2 cellular contexts compared by ENCODE assay signal in the genomic region with DNA sequence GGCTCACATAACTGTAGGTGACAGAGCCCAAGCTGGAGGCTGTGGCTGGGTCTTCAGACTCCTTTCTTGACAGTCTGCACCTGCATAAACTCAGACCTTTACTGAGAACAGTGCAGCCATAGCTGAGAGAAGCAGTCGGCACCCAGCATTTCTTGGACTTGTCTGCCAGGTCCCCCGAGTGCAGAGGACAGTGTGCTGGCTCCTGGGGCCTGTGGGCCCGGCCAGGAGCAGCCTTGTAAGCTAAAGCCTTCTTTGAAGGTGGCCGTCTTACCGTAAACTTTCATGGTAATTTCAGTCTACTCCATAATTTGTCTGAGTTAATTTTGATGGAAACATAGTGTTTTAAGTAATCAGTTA.
TF ChIP-seq lines count a peak whose summit lies in the region.

No MANE protein-coding gene starts in this region.

TF ChIP-seq in A549, 52 proteins besides CTCF, POLR2A, EP300 and RAD21 (continued from another document):
- TF ChIP-seq, protein P1, sequence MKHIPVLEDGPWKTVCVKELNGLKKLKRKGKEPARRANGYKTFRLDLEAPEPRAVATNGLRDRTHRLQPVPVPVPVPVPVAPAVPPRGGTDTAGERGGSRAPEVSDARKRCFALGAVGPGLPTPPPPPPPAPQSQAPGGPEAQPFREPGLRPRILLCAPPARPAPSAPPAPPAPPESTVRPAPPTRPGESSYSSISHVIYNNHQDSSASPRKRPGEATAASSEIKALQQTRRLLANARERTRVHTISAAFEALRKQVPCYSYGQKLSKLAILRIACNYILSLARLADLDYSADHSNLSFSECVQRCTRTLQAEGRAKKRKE (CRISPR knock-in tag; IDR thresholded peaks at IDR 0.05; ENCODE audit: low read depth): no peak
- TF ChIP-seq EHF (CRISPR knock-in tag; IDR thresholded peaks at IDR 0.05): no peak
- no peak for TF ChIP-seq CHD2 (IDR thresholded peaks at IDR 0.05; ENCODE audit: low read length, partially characterized antibody)
- TF ChIP-seq BHLHE40 (IDR thresholded peaks at IDR 0.05; ENCODE audit: low read depth, low read length): no peak
- TF ChIP-seq, protein P2, sequence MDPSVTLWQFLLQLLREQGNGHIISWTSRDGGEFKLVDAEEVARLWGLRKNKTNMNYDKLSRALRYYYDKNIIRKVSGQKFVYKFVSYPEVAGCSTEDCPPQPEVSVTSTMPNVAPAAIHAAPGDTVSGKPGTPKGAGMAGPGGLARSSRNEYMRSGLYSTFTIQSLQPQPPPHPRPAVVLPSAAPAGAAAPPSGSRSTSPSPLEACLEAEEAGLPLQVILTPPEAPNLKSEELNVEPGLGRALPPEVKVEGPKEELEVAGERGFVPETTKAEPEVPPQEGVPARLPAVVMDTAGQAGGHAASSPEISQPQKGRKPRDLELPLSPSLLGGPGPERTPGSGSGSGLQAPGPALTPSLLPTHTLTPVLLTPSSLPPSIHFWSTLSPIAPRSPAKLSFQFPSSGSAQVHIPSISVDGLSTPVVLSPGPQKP (IDR thresholded peaks at IDR 0.05; ENCODE audit: low read depth, low read length): no peak
- no peak for TF ChIP-seq HDAC2 (IDR thresholded peaks at IDR 0.05)
- no peak for TF ChIP-seq POLR2AphosphoS2 (conservative IDR thresholded peaks at IDR 0.05; ENCODE audit: low read length)
TF ChIP-seq in A549: peak in this region for 0.

TF ChIP-seq in GM23338, 12 proteins besides CTCF, POLR2A, EP300 and RAD21 (continued from another document):
- TF ChIP-seq, protein P3, sequence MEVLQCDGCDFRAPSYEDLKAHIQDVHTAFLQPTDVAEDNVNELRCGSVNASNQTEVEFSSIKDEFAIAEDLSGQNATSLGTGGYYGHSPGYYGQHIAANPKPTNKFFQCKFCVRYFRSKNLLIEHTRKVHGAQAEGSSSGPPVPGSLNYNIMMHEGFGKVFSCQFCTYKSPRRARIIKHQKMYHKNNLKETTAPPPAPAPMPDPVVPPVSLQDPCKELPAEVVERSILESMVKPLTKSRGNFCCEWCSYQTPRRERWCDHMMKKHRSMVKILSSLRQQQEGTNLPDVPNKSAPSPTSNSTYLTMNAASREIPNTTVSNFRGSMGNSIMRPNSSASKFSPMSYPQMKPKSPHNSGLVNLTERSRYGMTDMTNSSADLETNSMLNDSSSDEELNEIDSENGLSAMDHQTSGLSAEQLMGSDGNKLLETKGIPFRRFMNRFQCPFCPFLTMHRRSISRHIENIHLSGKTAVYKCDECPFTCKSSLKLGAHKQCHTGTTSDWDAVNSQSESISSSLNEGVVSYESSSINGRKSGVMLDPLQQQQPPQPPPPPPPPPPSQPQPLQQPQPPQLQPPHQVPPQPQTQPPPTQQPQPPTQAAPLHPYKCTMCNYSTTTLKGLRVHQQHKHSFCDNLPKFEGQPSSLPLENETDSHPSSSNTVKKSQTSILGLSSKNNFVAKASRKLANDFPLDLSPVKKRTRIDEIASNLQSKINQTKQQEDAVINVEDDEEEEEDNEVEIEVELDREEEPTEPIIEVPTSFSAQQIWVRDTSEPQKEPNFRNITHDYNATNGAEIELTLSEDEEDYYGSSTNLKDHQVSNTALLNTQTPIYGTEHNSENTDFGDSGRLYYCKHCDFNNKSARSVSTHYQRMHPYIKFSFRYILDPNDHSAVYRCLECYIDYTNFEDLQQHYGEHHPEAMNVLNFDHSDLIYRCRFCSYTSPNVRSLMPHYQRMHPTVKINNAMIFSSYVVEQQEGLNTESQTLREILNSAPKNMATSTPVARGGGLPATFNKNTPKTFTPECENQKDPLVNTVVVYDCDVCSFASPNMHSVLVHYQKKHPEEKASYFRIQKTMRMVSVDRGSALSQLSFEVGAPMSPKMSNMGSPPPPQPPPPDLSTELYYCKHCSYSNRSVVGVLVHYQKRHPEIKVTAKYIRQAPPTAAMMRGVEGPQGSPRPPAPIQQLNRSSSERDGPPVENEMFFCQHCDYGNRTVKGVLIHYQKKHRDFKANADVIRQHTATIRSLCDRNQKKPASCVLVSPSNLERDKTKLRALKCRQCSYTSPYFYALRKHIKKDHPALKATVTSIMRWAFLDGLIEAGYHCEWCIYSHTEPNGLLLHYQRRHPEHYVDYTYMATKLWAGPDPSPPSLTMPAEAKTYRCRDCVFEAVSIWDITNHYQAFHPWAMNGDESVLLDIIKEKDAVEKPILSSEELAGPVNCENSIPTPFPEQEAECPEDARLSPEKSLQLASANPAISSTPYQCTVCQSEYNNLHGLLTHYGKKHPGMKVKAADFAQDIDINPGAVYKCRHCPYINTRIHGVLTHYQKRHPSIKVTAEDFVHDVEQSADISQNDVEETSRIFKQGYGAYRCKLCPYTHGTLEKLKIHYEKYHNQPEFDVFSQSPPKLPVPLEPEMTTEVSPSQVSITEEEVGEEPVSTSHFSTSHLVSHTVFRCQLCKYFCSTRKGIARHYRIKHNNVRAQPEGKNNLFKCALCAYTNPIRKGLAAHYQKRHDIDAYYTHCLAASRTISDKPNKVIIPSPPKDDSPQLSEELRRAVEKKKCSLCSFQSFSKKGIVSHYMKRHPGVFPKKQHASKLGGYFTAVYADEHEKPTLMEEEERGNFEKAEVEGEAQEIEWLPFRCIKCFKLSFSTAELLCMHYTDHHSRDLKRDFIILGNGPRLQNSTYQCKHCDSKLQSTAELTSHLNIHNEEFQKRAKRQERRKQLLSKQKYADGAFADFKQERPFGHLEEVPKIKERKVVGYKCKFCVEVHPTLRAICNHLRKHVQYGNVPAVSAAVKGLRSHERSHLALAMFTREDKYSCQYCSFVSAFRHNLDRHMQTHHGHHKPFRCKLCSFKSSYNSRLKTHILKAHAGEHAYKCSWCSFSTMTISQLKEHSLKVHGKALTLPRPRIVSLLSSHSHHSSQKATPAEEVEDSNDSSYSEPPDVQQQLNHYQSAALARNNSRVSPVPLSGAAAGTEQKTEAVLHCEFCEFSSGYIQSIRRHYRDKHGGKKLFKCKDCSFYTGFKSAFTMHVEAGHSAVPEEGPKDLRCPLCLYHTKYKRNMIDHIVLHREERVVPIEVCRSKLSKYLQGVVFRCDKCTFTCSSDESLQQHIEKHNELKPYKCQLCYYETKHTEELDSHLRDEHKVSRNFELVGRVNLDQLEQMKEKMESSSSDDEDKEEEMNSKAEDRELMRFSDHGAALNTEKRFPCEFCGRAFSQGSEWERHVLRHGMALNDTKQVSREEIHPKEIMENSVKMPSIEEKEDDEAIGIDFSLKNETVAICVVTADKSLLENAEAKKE (CRISPR knock-in tag; IDR thresholded peaks at IDR 0.05): no peak
- TF ChIP-seq JUNB (IDR thresholded peaks at IDR 0.05; ENCODE audit: unreplicated experiment) (no peak), ZNF331 (CRISPR knock-in tag; IDR thresholded peaks at IDR 0.05; ENCODE audit: low read depth) (no peak), STAT1 (IDR thresholded peaks at IDR 0.05; ENCODE audit: unreplicated experiment) (no peak), POLR2AphosphoS5 (IDR thresholded peaks at IDR 0.05; ENCODE audit: low read depth) (no peak), CREB1 (CRISPR knock-in tag; IDR thresholded peaks at IDR 0.05; ENCODE audit: low read depth) (no peak), NANOG (IDR thresholded peaks at IDR 0.05; ENCODE audit: borderline replicate concordance) (no peak), EZH2phosphoT487 (IDR thresholded peaks at IDR 0.05; ENCODE audit: unreplicated experiment) (no peak), ZNF114 (CRISPR knock-in tag; IDR thresholded peaks at IDR 0.05) (no peak)
- TF ChIP-seq, protein P4, sequence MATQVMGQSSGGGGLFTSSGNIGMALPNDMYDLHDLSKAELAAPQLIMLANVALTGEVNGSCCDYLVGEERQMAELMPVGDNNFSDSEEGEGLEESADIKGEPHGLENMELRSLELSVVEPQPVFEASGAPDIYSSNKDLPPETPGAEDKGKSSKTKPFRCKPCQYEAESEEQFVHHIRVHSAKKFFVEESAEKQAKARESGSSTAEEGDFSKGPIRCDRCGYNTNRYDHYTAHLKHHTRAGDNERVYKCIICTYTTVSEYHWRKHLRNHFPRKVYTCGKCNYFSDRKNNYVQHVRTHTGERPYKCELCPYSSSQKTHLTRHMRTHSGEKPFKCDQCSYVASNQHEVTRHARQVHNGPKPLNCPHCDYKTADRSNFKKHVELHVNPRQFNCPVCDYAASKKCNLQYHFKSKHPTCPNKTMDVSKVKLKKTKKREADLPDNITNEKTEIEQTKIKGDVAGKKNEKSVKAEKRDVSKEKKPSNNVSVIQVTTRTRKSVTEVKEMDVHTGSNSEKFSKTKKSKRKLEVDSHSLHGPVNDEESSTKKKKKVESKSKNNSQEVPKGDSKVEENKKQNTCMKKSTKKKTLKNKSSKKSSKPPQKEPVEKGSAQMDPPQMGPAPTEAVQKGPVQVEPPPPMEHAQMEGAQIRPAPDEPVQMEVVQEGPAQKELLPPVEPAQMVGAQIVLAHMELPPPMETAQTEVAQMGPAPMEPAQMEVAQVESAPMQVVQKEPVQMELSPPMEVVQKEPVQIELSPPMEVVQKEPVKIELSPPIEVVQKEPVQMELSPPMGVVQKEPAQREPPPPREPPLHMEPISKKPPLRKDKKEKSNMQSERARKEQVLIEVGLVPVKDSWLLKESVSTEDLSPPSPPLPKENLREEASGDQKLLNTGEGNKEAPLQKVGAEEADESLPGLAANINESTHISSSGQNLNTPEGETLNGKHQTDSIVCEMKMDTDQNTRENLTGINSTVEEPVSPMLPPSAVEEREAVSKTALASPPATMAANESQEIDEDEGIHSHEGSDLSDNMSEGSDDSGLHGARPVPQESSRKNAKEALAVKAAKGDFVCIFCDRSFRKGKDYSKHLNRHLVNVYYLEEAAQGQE (IDR thresholded peaks at IDR 0.05; ENCODE audit: unreplicated experiment): no peak
TF ChIP-seq in GM23338: peak in this region for 0.
